Comparison of ENCODE assay signal across 10 cellular contexts in the genomic region with DNA sequence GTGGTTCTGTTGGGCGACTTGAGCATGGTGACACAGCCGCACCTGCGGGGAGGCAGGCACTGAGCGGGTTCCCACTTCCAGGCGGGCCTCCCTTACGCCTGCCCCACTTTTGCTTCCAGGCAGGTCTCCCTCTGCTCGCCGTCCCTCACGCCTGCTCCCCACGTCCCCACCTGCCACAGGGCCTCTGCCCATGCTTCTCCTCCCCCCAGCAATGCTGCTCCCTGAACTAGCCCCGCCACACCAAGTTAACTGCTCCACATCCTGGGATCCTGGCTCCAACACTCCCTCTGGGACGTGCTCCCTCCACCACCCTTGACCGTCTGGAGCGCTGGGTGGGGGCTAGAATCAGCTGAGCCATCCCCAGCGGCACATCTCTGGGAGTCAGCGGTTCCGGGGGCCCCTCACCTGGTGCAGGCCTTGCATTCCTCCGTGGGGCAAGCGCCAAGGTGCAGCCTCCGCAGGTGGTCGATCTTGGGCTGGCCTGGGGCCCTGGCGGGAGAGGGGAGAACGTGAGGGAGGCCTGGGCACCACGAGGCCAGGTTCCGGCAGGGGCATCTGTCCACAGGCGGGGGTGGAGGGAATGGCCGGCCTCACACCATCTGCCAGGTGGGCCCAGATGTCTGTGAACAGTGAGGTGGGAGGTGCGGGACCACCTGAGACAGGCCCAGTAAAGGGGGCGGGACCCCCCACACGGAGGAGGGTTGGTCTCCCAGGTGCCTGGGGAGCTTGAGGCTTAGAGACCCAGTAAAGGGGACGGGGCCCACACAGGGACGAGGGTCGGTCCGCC. TPM values are rescaled to one million over a fixed set of nuclear protein-coding genes. Genes with fewer than 3 reads are reported as not detected.
DNase-seq lines count a peak whose midpoint lies in the region; TF ChIP-seq lines count a peak whose summit lies in the region.
"Had no signal": no experiment of that assay in that cellular context is flagged by ENCODE, and none has a peak within 500 bp of the region (broad histone marks: within the 10 kb centered on the region; RNA-seq: fewer than 3 reads in every experiment).

No MANE protein-coding gene starts in this region.

- H3K27ac Mint-ChIP-seq in osteocyte (ENCODE audit: unreplicated experiment) = peak overlapping the region; percentile 97
- H3K27ac Mint-ChIP-seq: activated T-helper 2 cell treated with anti-CD3 and anti-CD28 coated beads, Interferon-gamma antibody, Interleukin-2, Interleukin-4, amounts not matched to agents 10 μg/mL and 5 μg/mL and 100 μg/mL, durations not matched to agents 14 hours and 24 hours and 36 hours had no signal

- peaks cover 64% of the 10 kb centered on the region for H3K4me1 Mint-ChIP-seq in osteocyte (ENCODE audit: unreplicated experiment)

- CTCF ChIA-PET in AG04450 (lab: Charles Lee) = no interaction called here

- H3K36me3 ChIP-seq in colonic mucosa = no peaks in the 10 kb centered on the region

- peak overlapping the region in 1 of 2 donors; percentile 50 for H3K9ac ChIP-seq in colonic mucosa (ENCODE audit: low read depth in 2 of 2, low read length in 2 of 2)

- H3K4me1 ChIP-seq in colonic mucosa = peaks cover 5% of the 10 kb centered on the region

- H3K4me3 Mint-ChIP-seq in osteocyte (ENCODE audit: unreplicated experiment) = peak overlapping the region; percentile 6
- H3K4me3 Mint-ChIP-seq: central memory CD8-positive, alpha-beta T cell had no signal

- H3K27ac ChIP-seq in AG04450 (ENCODE audit: low read depth, low read length) = peak overlapping the region; percentile 94
- peak overlapping the region; percentile 33 for H3K27ac ChIP-seq in colonic mucosa

- POLR2A ChIA-PET in AG04450 (lab: Yijun Ruan, JAX) = no interaction called here

- TF ChIP-seq CTCF in AG04450 (IDR thresholded peaks at IDR 0.05; ENCODE audit: low read depth, low read length) = no peak
- no peak for TF ChIP-seq CTCF in colonic mucosa (IDR thresholded peaks at IDR 0.05)
- TF ChIP-seq CTCF in osteocyte (IDR thresholded peaks at IDR 0.05) = no peak

- no peak overlapping the region for H3K4me3 ChIP-seq in AG04450 (ENCODE audit: low read depth, low read length)
- H3K4me3 ChIP-seq in colonic mucosa = no peak overlapping the region

- H3K36me3 Mint-ChIP-seq in osteocyte (ENCODE audit: unreplicated experiment) = peaks cover 9% of the 10 kb centered on the region

- peaks cover 5% of the 10 kb centered on the region; the same call in 1 of the 2 replicates for H3K9me3 ChIP-seq in AG04450 (ENCODE audit: control insufficient read depth, insufficient read depth, low read length)
- no peaks in the 10 kb centered on the region for H3K9me3 ChIP-seq in colonic mucosa

- H3K9me3 Mint-ChIP-seq in osteocyte (ENCODE audit: unreplicated experiment) = no peaks in the 10 kb centered on the region
- H3K9me3 Mint-ChIP-seq: activated T-helper 2 cell treated with anti-CD3 and anti-CD28 coated beads, Interferon-gamma antibody, Interleukin-2, Interleukin-4, amounts not matched to agents 10 μg/mL and 5 μg/mL and 100 μg/mL, durations not matched to agents 14 hours and 24 hours and 36 hours; central memory CD8-positive, alpha-beta T cell had no signal

- H3K27me3 Mint-ChIP-seq in osteocyte (ENCODE audit: unreplicated experiment) = no peaks in the 10 kb centered on the region
- H3K27me3 Mint-ChIP-seq: central memory CD8-positive, alpha-beta T cell had no signal

- DNase-seq in AG04450 (ENCODE audit: low read depth, low spot score) (no peak), colonic mucosa (no peak), osteocyte (ENCODE audit: extremely low spot score, unreplicated experiment) (peak; percentile 83), SHP77 (lab: John Stamatoyannopoulos, UW) (no peak), AG20443 (ENCODE audit: low spot score) (no peak), NCI-H2107 (lab: John Stamatoyannopoulos, UW) (no peak)
- DNase-seq: NCI-H526 had no signal

- intact Hi-C loops in colonic mucosa (cut with DNase I) = loop anchor here (5.0 to 10.0 kb wide), 2 partner anchors 49 to 116 kb away; partner anchors contain the start of genes KISS1R and WDR18

- H3K27me3 ChIP-seq in AG04450 (ENCODE audit: control insufficient read depth, insufficient read depth, low read length) = no peaks in the 10 kb centered on the region
- H3K27me3 ChIP-seq in colonic mucosa = no peaks in the 10 kb centered on the region

RNA-seq across cellular contexts. Expression of gene CFD, which starts 9.2 kb away (rescaled TPM):
- 0.45 and 1.0 TPM in 2 replicates for polyA plus RNA-seq in AG04450 (2011; rRNA removed)
- 0.30 TPM in 1 of 2 replicates, not detected in the other for polyA minus RNA-seq in AG04450 (2011; rRNA and poly(A)+ RNA removed)
- total RNA-seq in colonic mucosa (10 to 100 TPM; 42.2 to 55.3 TPM), osteocyte (162 and 179 TPM in 2 replicates)

RNA-seq across cellular contexts. Expression of gene ELANE, which starts 16.5 kb away (rescaled TPM):
- polyA plus RNA-seq in AG04450 (2011; rRNA removed) = not detected in 2 replicates
- polyA minus RNA-seq in AG04450 (2011; rRNA and poly(A)+ RNA removed) = not detected in 2 replicates
- total RNA-seq in colonic mucosa (not detected), osteocyte (1.1 and 1.2 TPM in 2 replicates)
- total RNA-seq: activated T-helper 2 cell treated with anti-CD3 and anti-CD28 coated beads, Interferon-gamma antibody, Interleukin-2, Interleukin-4, amounts not matched to agents 10 μg/mL and 5 μg/mL and 100 μg/mL, durations not matched to agents 14 hours and 24 hours and 36 hours; renal cortical epithelial cell had no signal

RNA-seq across cellular contexts. Expression of gene MED16, which starts 24.3 kb away (rescaled TPM):
- 22.7 and 31.7 TPM in 2 replicates for polyA plus RNA-seq in AG04450 (2011; rRNA removed)
- polyA minus RNA-seq in AG04450 (2011; rRNA and poly(A)+ RNA removed) = 22.3 and 29.1 TPM in 2 replicates
- total RNA-seq in colonic mucosa (10 to 100 TPM; 73.3 to 83.2 TPM), osteocyte (69.3 and 72.3 TPM in 2 replicates)

RNA-seq across cellular contexts. Expression of gene RNU6-9, which starts 24.6 kb away (rescaled TPM):
- not detected in 2 replicates for polyA plus RNA-seq in AG04450 (2011; rRNA removed)
- polyA minus RNA-seq in AG04450 (2011; rRNA and poly(A)+ RNA removed) = under 0.01 TPM in 1 of 2 replicates, not detected in the other
- total RNA-seq in colonic mucosa (not detected), osteocyte (not detected in 2 replicates)
- total RNA-seq: activated T-helper 2 cell treated with anti-CD3 and anti-CD28 coated beads, Interferon-gamma antibody, Interleukin-2, Interleukin-4, amounts not matched to agents 10 μg/mL and 5 μg/mL and 100 μg/mL, durations not matched to agents 14 hours and 24 hours and 36 hours; renal cortical epithelial cell had no signal

RNA-seq across cellular contexts. Expression of gene PRTN3, which starts 27.9 kb away (rescaled TPM):
- polyA plus RNA-seq in AG04450 (2011; rRNA removed) = not detected in 2 replicates
- polyA minus RNA-seq in AG04450 (2011; rRNA and poly(A)+ RNA removed) = not detected in 2 replicates
- total RNA-seq in colonic mucosa = not detected
- not detected in 2 replicates for total RNA-seq in osteocyte
- total RNA-seq: activated T-helper 2 cell treated with anti-CD3 and anti-CD28 coated beads, Interferon-gamma antibody, Interleukin-2, Interleukin-4, amounts not matched to agents 10 μg/mL and 5 μg/mL and 100 μg/mL, durations not matched to agents 14 hours and 24 hours and 36 hours; renal cortical epithelial cell had no signal
